23 cellular contexts compared by ENCODE assay signal in the genomic region with DNA sequence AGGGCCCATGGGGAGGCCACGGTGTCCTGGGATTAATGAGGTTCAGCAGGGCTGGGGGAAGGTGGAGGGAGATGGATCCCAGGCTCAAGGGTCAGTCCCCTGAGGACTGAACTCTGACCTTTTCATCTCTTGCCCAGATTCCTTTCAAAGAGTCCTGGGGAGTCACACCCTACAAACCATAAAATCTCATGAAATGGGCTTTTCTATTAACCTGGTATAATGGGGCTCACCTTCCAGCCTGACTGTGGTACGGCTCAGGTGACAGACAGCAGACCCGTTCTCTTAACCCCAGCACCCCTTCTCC.
DNase-seq lines count a peak whose midpoint lies in the region; ATAC-seq and TF ChIP-seq lines count a peak whose summit lies in the region.
"Had no signal": no experiment of that assay in that cellular context is flagged by ENCODE, and none has a peak within 500 bp of the region (broad histone marks: within the 10 kb centered on the region; RNA-seq: fewer than 3 reads in every experiment).

No MANE protein-coding gene starts in this region.

- peak overlapping the region; percentile 5 for H3K4me3 Mint-ChIP-seq in T-helper 2 cell treated with Interferon-gamma antibody and Interleukin-4, amounts not matched to agents 5 μg/mL and 100 μg/mL, for 36 hours
- H3K4me3 Mint-ChIP-seq in chondrocyte (ENCODE audit: unreplicated experiment) (no peak overlapping the region), neural crest cell (no peak overlapping the region)
- H3K4me3 Mint-ChIP-seq in activated CD4-positive, alpha-beta T cell treated with anti-CD3 and anti-CD28 coated beads for 36 hours = no peak overlapping the region
- H3K4me3 Mint-ChIP-seq: activated CD8-positive, alpha-beta T cell treated with anti-CD3 and anti-CD28 coated beads for 36 hours; dendritic cell treated with granulocyte-macrophage colony-stimulating factor and Interleukin-4, amounts not matched to agents 40 ng/mL and 50 ng/mL, for 4 days had no signal

- H3K27me3 Mint-ChIP-seq in T-helper 2 cell treated with Interferon-gamma antibody and Interleukin-4, amounts not matched to agents 5 μg/mL and 100 μg/mL, for 36 hours (ENCODE audit: low read depth) = peaks cover 7% of the 10 kb centered on the region
- H3K27me3 Mint-ChIP-seq in chondrocyte (ENCODE audit: low read depth) (peaks cover 16% of the 10 kb centered on the region), neural crest cell (ENCODE audit: low read depth) (no peaks in the 10 kb centered on the region)
- peaks cover 19% of the 10 kb centered on the region for H3K27me3 Mint-ChIP-seq in activated CD4-positive, alpha-beta T cell treated with anti-CD3 and anti-CD28 coated beads for 36 hours

- TF ChIP-seq EP300 in sigmoid colon (IDR thresholded peaks at IDR 0.05) = no peak

- no peaks in the 10 kb centered on the region for H3K36me3 ChIP-seq in sigmoid colon
- H3K36me3 ChIP-seq: lower lobe of right lung had no signal

- intact Hi-C loops in sigmoid colon (cut with DNase I) = no loop called here
- intact Hi-C loops in activated CD4-positive, alpha-beta T cell treated with anti-CD3 and anti-CD28 coated beads for 36 hours (cut with DNase I, micrococcal nuclease) = no loop called here

- no peaks in the 10 kb centered on the region for H3K9me3 Mint-ChIP-seq in T-helper 2 cell treated with Interferon-gamma antibody and Interleukin-4, amounts not matched to agents 5 μg/mL and 100 μg/mL, for 36 hours
- H3K9me3 Mint-ChIP-seq in chondrocyte (ENCODE audit: low read depth) (no peaks in the 10 kb centered on the region), neural crest cell (no peaks in the 10 kb centered on the region)
- H3K9me3 Mint-ChIP-seq in activated CD4-positive, alpha-beta T cell treated with anti-CD3 and anti-CD28 coated beads for 36 hours (ENCODE audit: low read depth) = no peaks in the 10 kb centered on the region
- H3K9me3 Mint-ChIP-seq: activated CD8-positive, alpha-beta T cell treated with anti-CD3 and anti-CD28 coated beads for 36 hours; dendritic cell treated with granulocyte-macrophage colony-stimulating factor and Interleukin-4, amounts not matched to agents 40 ng/mL and 50 ng/mL, for 4 days had no signal

- H3K27me3 ChIP-seq in sigmoid colon = peaks cover 0 to 52% (median 6%) of the 10 kb centered on the region in 3 donors

- H3K4me3 ChIP-seq in sigmoid colon = no peak overlapping the region
- H3K4me3 ChIP-seq: lower lobe of right lung, smooth muscle cell had no signal

- H3K27ac ChIP-seq in sigmoid colon = no peak overlapping the region
- H3K27ac ChIP-seq: 22Rv1, lower lobe of right lung had no signal

- no peaks in the 10 kb centered on the region for H3K9me3 ChIP-seq in sigmoid colon
- H3K9me3 ChIP-seq: lower lobe of right lung had no signal

- peaks cover 8% of the 10 kb centered on the region for H3K4me1 Mint-ChIP-seq in T-helper 2 cell treated with Interferon-gamma antibody and Interleukin-4, amounts not matched to agents 5 μg/mL and 100 μg/mL, for 36 hours (ENCODE audit: low read depth)
- peaks cover 12% of the 10 kb centered on the region for H3K4me1 Mint-ChIP-seq in chondrocyte (ENCODE audit: low read depth)
- H3K4me1 Mint-ChIP-seq in neural crest cell = peaks cover 43% of the 10 kb centered on the region
- peaks cover 13% of the 10 kb centered on the region for H3K4me1 Mint-ChIP-seq in activated CD4-positive, alpha-beta T cell treated with anti-CD3 and anti-CD28 coated beads for 36 hours

- WGBS in sigmoid colon, 2 donors = 16 to 26% methylated on average over 3 of the region's 3 CpGs

- TF ChIP-seq CTCF in chondrocyte (IDR thresholded peaks at IDR 0.05) (no peak), neural crest cell (conservative IDR thresholded peaks at IDR 0.05) (no peak), sigmoid colon (IDR thresholded peaks at IDR 0.05) (no peak)

- POLR2A ChIA-PET in activated CD4-positive, alpha-beta T cell treated with anti-CD3 and anti-CD28 coated beads for 36 hours (lab: Charles Lee) = no interaction called here

- no peaks in the 10 kb centered on the region for H3K4me1 ChIP-seq in sigmoid colon

- DNase-seq in T-helper 2 cell treated with Interferon-gamma antibody and Interleukin-4, amounts not matched to agents 5 μg/mL and 100 μg/mL, for 36 hours (ENCODE audit: low spot score) = no peak
- DNase-seq in T-helper 2 cell = no peak
- DNase-seq in chondrocyte (ENCODE audit: low spot score) = no peak
- DNase-seq in neural crest cell (ENCODE audit: low read depth, low spot score) = no peak
- no peak for DNase-seq in sigmoid colon
- no peak for DNase-seq in activated CD4-positive, alpha-beta T cell treated with anti-CD3 and anti-CD28 coated beads for 36 hours
- DNase-seq: IMR-90; lower lobe of right lung; NCI-H1105 treated with DMSO at 0.1 percent for 48 hours; NCI-H2081 treated with DMSO at 0.1 percent for 48 hours; NCI-H345; nucleus accumbens; stimulated activated CD4-positive, alpha-beta T cell treated with anti-CD3 and anti-CD28 coated beads, Interleukin-2, amount 100 ng/mL, for 24 hours; substantia nigra; SW 1271 had no signal

- CTCF ChIA-PET in activated CD4-positive, alpha-beta T cell treated with anti-CD3 and anti-CD28 coated beads for 36 hours (lab: Charles Lee) = no interaction called here

- no peaks in the 10 kb centered on the region for H3K36me3 Mint-ChIP-seq in T-helper 2 cell treated with Interferon-gamma antibody and Interleukin-4, amounts not matched to agents 5 μg/mL and 100 μg/mL, for 36 hours (ENCODE audit: low read depth)
- H3K36me3 Mint-ChIP-seq in chondrocyte (ENCODE audit: low read depth) (no peaks in the 10 kb centered on the region), neural crest cell (ENCODE audit: low read depth) (no peaks in the 10 kb centered on the region)
- no peaks in the 10 kb centered on the region for H3K36me3 Mint-ChIP-seq in activated CD4-positive, alpha-beta T cell treated with anti-CD3 and anti-CD28 coated beads for 36 hours (ENCODE audit: low read depth)

- no peak overlapping the region for H3K27ac Mint-ChIP-seq in T-helper 2 cell treated with Interferon-gamma antibody and Interleukin-4, amounts not matched to agents 5 μg/mL and 100 μg/mL, for 36 hours
- H3K27ac Mint-ChIP-seq in chondrocyte (ENCODE audit: unreplicated experiment) (peak overlapping the region; percentile 72), neural crest cell (ENCODE audit: unreplicated experiment) (peak overlapping the region; percentile 6)
- no peak overlapping the region for H3K27ac Mint-ChIP-seq in activated CD4-positive, alpha-beta T cell treated with anti-CD3 and anti-CD28 coated beads for 36 hours
- H3K27ac Mint-ChIP-seq: activated CD8-positive, alpha-beta T cell treated with anti-CD3 and anti-CD28 coated beads for 36 hours; dendritic cell treated with granulocyte-macrophage colony-stimulating factor and Interleukin-4, amounts not matched to agents 40 ng/mL and 50 ng/mL, for 4 days had no signal

- no peak for TF ChIP-seq POLR2A in sigmoid colon (IDR thresholded peaks at IDR 0.05)

- ATAC-seq in GM18867 (IDR thresholded peaks at IDR 0.05; ENCODE audit: unreplicated experiment) (peak; percentile 16), HG03442 (IDR thresholded peaks at IDR 0.05; ENCODE audit: unreplicated experiment) (no peak)
- ATAC-seq in activated CD4-positive, alpha-beta T cell treated with anti-CD3 and anti-CD28 coated beads for 36 hours = no peak
- ATAC-seq: HCT116, lower lobe of right lung, Right ventricle myocardium inferior had no signal

Comparison
In these comparisons a context has a peak if more than half of its experiments do, and no peak if none do; other contexts are left out.
1. H3K27ac Mint-ChIP-seq: peak in chondrocyte (single experiment) and neural crest cell (single experiment); none in T-helper 2 cell treated with Interferon-gamma antibody and Interleukin-4, amounts not matched to agents 5 μg/mL and 100 μg/mL, for 36 hours (single experiment) and activated CD4-positive, alpha-beta T cell treated with anti-CD3 and anti-CD28 coated beads for 36 hours (single experiment).